8 cellular contexts compared by ENCODE assay signal in genomic region chr16:23510154-23510914, GRCh38. TPM values are rescaled to one million over a fixed set of nuclear protein-coding genes. Genes with fewer than 3 reads are reported as not detected.
A peak's percentile ranks its signal among the peaks of the same experiment; 100 is the strongest.
DNase-seq lines count a peak whose midpoint lies in the region.

TSS of gene GGA2 (minus strand) at chr16:23510494. CDS start at chr16:23510411, 83 bp downstream.

- H3K9ac ChIP-seq in stomach smooth muscle (ENCODE audit: low read length in 2 of 2), result peak within 1 kb of the TSS; percentile 65 to 79

- H3K27me3 ChIP-seq in SJSA1 (replicated peaks) (no peaks in the 10 kb centered on the region), neuron (ENCODE audit: insufficient read depth, low read length) (no peaks in the 10 kb centered on the region), stomach smooth muscle (ENCODE audit: control insufficient read depth in 1 of 2, insufficient read depth in 2 of 2, low read length in 2 of 2) (no peaks in the 10 kb centered on the region)

- H2AFZ ChIP-seq in neuron (ENCODE audit: low read depth, low read length), result peak within 1 kb of the TSS; percentile 24

- no peaks in the 10 kb centered on the region for H3K9me3 ChIP-seq in SJSA1 (replicated peaks)
- no peaks in the 10 kb centered on the region for H3K9me3 ChIP-seq in neuron (ENCODE audit: low read length)
- no peaks in the 10 kb centered on the region for H3K9me3 ChIP-seq in stomach smooth muscle (ENCODE audit: control insufficient read depth in 2 of 2, low read length in 2 of 2)

- H3K27ac ChIP-seq in SJSA1, result peak within 1 kb of the TSS; percentile 70
- no peak within 1 kb of the TSS for H3K27ac ChIP-seq in stomach smooth muscle (ENCODE audit: low read length)

- peaks cover 13% of the 10 kb centered on the region for H3K36me3 ChIP-seq in SJSA1
- H3K36me3 ChIP-seq in neuron (ENCODE audit: insufficient read depth, low read length), result peaks cover 3% of the 10 kb centered on the region
- peaks cover 0 to 3% of the 10 kb centered on the region in 2 donors for H3K36me3 ChIP-seq in stomach smooth muscle (ENCODE audit: control insufficient read depth in 2 of 2, insufficient read depth in 2 of 2, low read length in 2 of 2)

- DNase-seq in EH (ENCODE audit: low read depth) (peak; percentile 84), GOT3 (lab: John Stamatoyannopoulos, UW) (peak; percentile 48), M059J (ENCODE audit: low read depth) (peak; percentile 72), SJSA1 (ENCODE audit: low read depth in 1 of 2, low spot score in 2 of 2) (peak; percentile 79 to 89), foreskin melanocyte (peak; percentile 59)
- peak; percentile 47 to 77 (median 64) for DNase-seq in activated naive CD4-positive, alpha-beta T cell (lab: John Stamatoyannopoulos, UW)

- H3K4me3 ChIP-seq in SJSA1 (peak within 1 kb of the TSS; percentile 77), neuron (ENCODE audit: low read length) (peak within 1 kb of the TSS; percentile 94), stomach smooth muscle (ENCODE audit: low read length in 2 of 2) (peak within 1 kb of the TSS; percentile 82 to 88)

- H3K4me1 ChIP-seq in SJSA1 (replicated peaks) (peaks cover 16% of the 10 kb centered on the region), neuron (ENCODE audit: insufficient read depth, low read length) (peaks cover 29% of the 10 kb centered on the region), stomach smooth muscle (ENCODE audit: control insufficient read depth, insufficient read depth, low read length) (peaks cover 17% of the 10 kb centered on the region)

RNA-seq across cellular contexts. Expression of gene GGA2, which starts in this region (rescaled TPM):
- total RNA-seq in M059J (2014; rRNA removed; shearing (Covaris generic)), result 4.4 and 19.3 TPM in 2 replicates
- total RNA-seq in SJSA1 (2014; rRNA removed; shearing (Covaris generic)), result 11.7 and 28.0 TPM in 2 replicates
